ENCODE assay signal across 8 cellular contexts in genomic region chr13:102845289-102845629, GRCh38. TPM values are rescaled to one million over a fixed set of nuclear protein-coding genes. Genes with fewer than 3 reads are reported as not detected.
A peak's percentile ranks its signal among the peaks of the same experiment; 100 is the strongest.
DNase-seq lines count a peak whose midpoint lies in the region; ATAC-seq and TF ChIP-seq lines count a peak whose summit lies in the region.

No MANE protein-coding gene starts in this region.

- POLR2A ChIA-PET in MCF 10A (lab: Yijun Ruan, JAX): interaction anchor here (0.6 to 6.9 kb wide), 28 partner anchors 9 to 1627 kb away, joined by 3 to 156 read pairs (median 6); partner anchors contain the start of genes BIVM, POGLUT2, TEX30 and TPP2

- H3K4me1 ChIP-seq in mononuclear cell (ENCODE audit: insufficient read depth, low read length): peaks cover 21% of the 10 kb centered on the region

- H3K9me3 ChIP-seq in mononuclear cell (ENCODE audit: low read depth, low read length): no peaks in the 10 kb centered on the region

- H3K9me3 Mint-ChIP-seq in MCF 10A (ENCODE audit: unreplicated experiment): no peaks in the 10 kb centered on the region

- H3K27me3 ChIP-seq in mononuclear cell (ENCODE audit: insufficient read depth, low read length): no peaks in the 10 kb centered on the region

- H3K27ac Mint-ChIP-seq in MCF 10A (ENCODE audit: low read depth, unreplicated experiment): peak overlapping the region; percentile 90

- peak overlapping the region; percentile 79 for H3K4me3 ChIP-seq in mononuclear cell (ENCODE audit: low read length)

- peaks cover 15% of the 10 kb centered on the region for H3K4me1 Mint-ChIP-seq in MCF 10A (ENCODE audit: insufficient read depth, unreplicated experiment)

- H3K4me3 Mint-ChIP-seq in MCF 10A (ENCODE audit: unreplicated experiment): peak overlapping the region; percentile 83

- peaks cover 27% of the 10 kb centered on the region for H3K36me3 Mint-ChIP-seq in MCF 10A (ENCODE audit: insufficient read depth, unreplicated experiment)

- intact Hi-C loops in Right ventricle myocardium superior (cut with DNase I) (loop anchor here (5.0 to 10.0 kb wide), 2 partner anchors 70 to 263 kb away; partner anchors contain the start of gene TEX30), cardiac septum (cut with DNase I) (loop anchor here (10.0 kb wide), 1 partner anchor 450 kb away; no protein-coding TSS in a partner anchor), MCF 10A (cut with micrococcal nuclease) (loop anchor here (1.0 kb wide), 1 partner anchor 249 kb away; the partner anchor contains the start of gene TPP2)

- BruUV-seq in MCF 10A (replicated peaks; lab: Mats Ljungman, UMichigan): TSS peak; percentile 94

- H3K27me3 Mint-ChIP-seq in MCF 10A (ENCODE audit: insufficient read depth, unreplicated experiment): no peaks in the 10 kb centered on the region

- ATAC-seq in Right ventricle myocardium superior (ENCODE audit: poor library complexity) (peak; percentile 32), HG03457 (IDR thresholded peaks at IDR 0.05; ENCODE audit: unreplicated experiment) (peak; percentile 12), esophagus mucosa (no peak)

- CTCF ChIA-PET in MCF 10A (lab: Yijun Ruan, JAX): interaction anchor here (0.7 to 1.8 kb wide), 13 partner anchors 11 to 420 kb away, joined by 3 to 5 read pairs (median 4); no protein-coding TSS in a partner anchor

- no peak for TF ChIP-seq CTCF in MCF 10A (IDR thresholded peaks at IDR 0.05; ENCODE audit: unreplicated experiment)

- DNase-seq in Right ventricle myocardium superior: no peak
- no peak for DNase-seq in cardiac septum (ENCODE audit: low spot score)
- DNase-seq in MCF 10A (ENCODE audit: unreplicated experiment): no peak
- DNase-seq in mucosa of gallbladder (ENCODE audit: low spot score): no peak
- DNase-seq in NCI-H748 (lab: John Stamatoyannopoulos, UW; ENCODE audit: unreplicated experiment): no peak

RNA-seq across cellular contexts. Expression of gene ERCC5, which starts 0.6 kb away (rescaled TPM):
- total RNA-seq in Right ventricle myocardium superior (25.7 TPM), cardiac septum (36.5 TPM), MCF 10A (2022) (68.1 and 68.8 TPM in 2 replicates), mononuclear cell (111 TPM), mucosa of gallbladder (59.6 TPM), esophagus mucosa (20.0 TPM)

RNA-seq across cellular contexts. Expression of gene BIVM, which starts 46.3 kb away (rescaled TPM):
- total RNA-seq in Right ventricle myocardium superior (31.0 TPM), cardiac septum (30.4 TPM), MCF 10A (2022) (33.1 and 36.6 TPM in 2 replicates), mononuclear cell (4.0 TPM), mucosa of gallbladder (23.8 TPM), esophagus mucosa (5.5 TPM)

RNA-seq across cellular contexts. Expression of gene POGLUT2, which starts 46.5 kb away (rescaled TPM):
- total RNA-seq in Right ventricle myocardium superior (3.4 TPM), cardiac septum (2.3 TPM), MCF 10A (2022) (8.3 and 9.0 TPM in 2 replicates), mononuclear cell (not detected), mucosa of gallbladder (6.4 TPM), esophagus mucosa (1.8 TPM)
